Comparison of ENCODE assay signal across 13 cellular contexts in genomic region chr14:22218729-22219128, GRCh38.
"Had no signal": no experiment of that assay in that cellular context is flagged by ENCODE, and none has a peak within 500 bp of the region (broad histone marks: within the 10 kb centered on the region; RNA-seq: fewer than 3 reads in every experiment).

No MANE protein-coding gene starts in this region.

- H3K9me3 Mint-ChIP-seq: activated naive CD4-positive, alpha-beta T cell treated with anti-CD3 and anti-CD28 coated beads, Interleukin-2, amount 50 U/mL, for 24 hours; central memory CD8-positive, alpha-beta T cell had no signal

- H3K27ac ChIP-seq: gastroesophageal sphincter, neutrophil, skin epidermis, tibial nerve, vagina had no signal

- H3K4me3 Mint-ChIP-seq: activated naive CD4-positive, alpha-beta T cell treated with anti-CD3 and anti-CD28 coated beads, Interleukin-2, amount 50 U/mL, for 24 hours; central memory CD8-positive, alpha-beta T cell; mesothelial cell of epicardium; T-helper 17 cell had no signal

- H3K4me1 Mint-ChIP-seq: central memory CD8-positive, alpha-beta T cell; mesothelial cell of epicardium; T-helper 17 cell had no signal

- H3K9me3 ChIP-seq: gastroesophageal sphincter, neutrophil, tibial nerve, vagina had no signal

- H3K36me3 ChIP-seq: gastroesophageal sphincter, neutrophil, tibial nerve, vagina had no signal

- H3K27me3 Mint-ChIP-seq: activated naive CD4-positive, alpha-beta T cell treated with anti-CD3 and anti-CD28 coated beads, Interleukin-2, amount 50 U/mL, for 24 hours; central memory CD8-positive, alpha-beta T cell; T-helper 17 cell had no signal

- H3K36me3 Mint-ChIP-seq: activated naive CD4-positive, alpha-beta T cell treated with anti-CD3 and anti-CD28 coated beads, Interleukin-2, amount 50 U/mL, for 24 hours; mesothelial cell of epicardium had no signal

- DNase-seq: activated T-cell treated with anti-CD3 and anti-CD28 coated beads, Interleukin-2, amount 50 U/mL, for 48 hours; cortex of kidney; effector CD8-positive, alpha-beta T cell; retina; T-helper 17 cell had no signal

- ATAC-seq: gastroesophageal sphincter, T-helper 17 cell had no signal

- H3K27ac Mint-ChIP-seq: activated naive CD4-positive, alpha-beta T cell treated with anti-CD3 and anti-CD28 coated beads, Interleukin-2, amount 50 U/mL, for 24 hours; mesothelial cell of epicardium; T-helper 17 cell had no signal
